23 cellular contexts compared by ENCODE assay signal in the genomic region with DNA sequence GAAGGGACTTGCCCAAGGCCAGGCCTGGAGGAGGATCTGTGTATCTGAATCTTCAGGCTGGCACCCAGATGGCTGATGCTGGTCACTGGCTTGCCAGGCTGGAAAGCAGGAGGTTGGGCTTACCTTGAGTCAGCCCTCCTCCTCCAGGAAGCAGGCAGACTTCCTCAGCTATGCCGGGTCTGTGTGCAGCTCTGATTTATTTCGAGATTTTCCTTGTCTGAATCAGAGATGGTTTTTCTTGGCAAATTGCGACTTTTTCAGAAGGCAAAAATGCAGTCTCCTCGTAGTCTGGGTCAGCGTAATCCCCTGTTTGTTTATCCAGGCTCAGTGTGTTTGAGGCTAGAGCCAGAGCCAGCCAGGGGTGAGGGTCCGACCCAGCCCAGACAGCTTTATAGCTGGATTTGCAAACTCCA. TPM values are rescaled to one million over a fixed set of nuclear protein-coding genes. Genes with fewer than 3 reads are reported as not detected.
DNase-seq lines count a peak whose midpoint lies in the region; ATAC-seq and TF ChIP-seq lines count a peak whose summit lies in the region.
"Had no signal": no experiment of that assay in that cellular context is flagged by ENCODE, and none has a peak within 500 bp of the region (broad histone marks: within the 10 kb centered on the region; RNA-seq: fewer than 3 reads in every experiment).

No MANE protein-coding gene starts in this region.

- no peaks in the 10 kb centered on the region for H3K36me3 ChIP-seq in left ventricle myocardium inferior
- H3K36me3 ChIP-seq: esophagus muscularis mucosa, heart right ventricle, prostate gland had no signal

- H3K27ac Mint-ChIP-seq in mesothelial cell of epicardium, result peak overlapping the region; percentile 19
- H3K27ac Mint-ChIP-seq: activated CD4-positive, alpha-beta T cell treated with anti-CD3 and anti-CD28 coated beads, Interleukin-2, amount 10 ng/mL, durations not matched to agents 24 days and 14 days; activated T-helper 17 cell treated with anti-CD3 and anti-CD28 coated beads, Interleukin-2, amount 50 U/mL, for 72 hours; CD14-positive monocyte; stimulated activated naive CD8-positive, alpha-beta T cell treated with anti-CD3 and anti-CD28 coated beads, Interleukin-15, amount 100 ng/mL, for 72 hours had no signal

- DNase-seq in right cardiac atrium (no peak), left ventricle myocardium inferior (no peak), choroid plexus epithelial cell (ENCODE audit: low read depth) (peak; percentile 67), mesothelial cell of epicardium (ENCODE audit: low spot score in 2 of 2, unreplicated experiment in 2 of 2) (no peak), HK-2 (ENCODE audit: unreplicated experiment) (no peak), NCI-H1694 treated with DMSO at 0.1 percent for 48 hours (lab: John Stamatoyannopoulos, UW) (no peak), midbrain (lab: John Stamatoyannopoulos, UW) (no peak)
- DNase-seq: activated CD4-positive, alpha-beta T cell treated with anti-CD3 and anti-CD28 coated beads, Interleukin-2, amount 10 ng/mL, durations not matched to agents 24 days and 14 days; central memory CD4-positive, alpha-beta T cell; GF-D8; heart right ventricle; Karpas-422; naive thymus-derived CD8-positive, alpha-beta T cell; NCI-H1105; NCI-H524; small intestine; stimulated activated CD4-positive, alpha-beta T cell treated with anti-CD3 and anti-CD28 coated beads, Interleukin-4, amount 100 ng/mL, for 1 hour; stimulated activated naive CD8-positive, alpha-beta T cell treated with anti-CD3 and anti-CD28 coated beads, Interleukin-15, amount 100 ng/mL, for 72 hours had no signal

- H3K4me3 ChIP-seq in right cardiac atrium (ENCODE audit: low read length), result no peak overlapping the region
- H3K4me3 ChIP-seq in left ventricle myocardium inferior, result no peak overlapping the region
- no peak overlapping the region for H3K4me3 ChIP-seq in choroid plexus epithelial cell (ENCODE audit: low read depth, low read length)
- H3K4me3 ChIP-seq: esophagus muscularis mucosa, heart right ventricle, prostate gland had no signal

- H3K4me3 Mint-ChIP-seq in mesothelial cell of epicardium, result no peak overlapping the region
- H3K4me3 Mint-ChIP-seq: activated CD4-positive, alpha-beta T cell treated with anti-CD3 and anti-CD28 coated beads, Interleukin-2, amount 10 ng/mL, durations not matched to agents 24 days and 14 days; activated T-helper 17 cell treated with anti-CD3 and anti-CD28 coated beads, Interleukin-2, amount 50 U/mL, for 72 hours; CD14-positive monocyte; naive thymus-derived CD8-positive, alpha-beta T cell; stimulated activated naive CD8-positive, alpha-beta T cell treated with anti-CD3 and anti-CD28 coated beads, Interleukin-15, amount 100 ng/mL, for 72 hours had no signal

- H3K9me3 Mint-ChIP-seq in mesothelial cell of epicardium, result no peaks in the 10 kb centered on the region
- H3K9me3 Mint-ChIP-seq: activated CD4-positive, alpha-beta T cell treated with anti-CD3 and anti-CD28 coated beads, Interleukin-2, amount 10 ng/mL, durations not matched to agents 24 days and 14 days; activated T-helper 17 cell treated with anti-CD3 and anti-CD28 coated beads, Interleukin-2, amount 50 U/mL, for 72 hours; naive thymus-derived CD8-positive, alpha-beta T cell; stimulated activated naive CD8-positive, alpha-beta T cell treated with anti-CD3 and anti-CD28 coated beads, Interleukin-15, amount 100 ng/mL, for 72 hours had no signal

- H3K4me1 Mint-ChIP-seq in mesothelial cell of epicardium, result peaks cover 7% of the 10 kb centered on the region
- H3K4me1 Mint-ChIP-seq: activated CD4-positive, alpha-beta T cell treated with anti-CD3 and anti-CD28 coated beads, Interleukin-2, amount 10 ng/mL, durations not matched to agents 24 days and 14 days; activated T-helper 17 cell treated with anti-CD3 and anti-CD28 coated beads, Interleukin-2, amount 50 U/mL, for 72 hours; CD14-positive monocyte; naive thymus-derived CD8-positive, alpha-beta T cell; stimulated activated naive CD8-positive, alpha-beta T cell treated with anti-CD3 and anti-CD28 coated beads, Interleukin-15, amount 100 ng/mL, for 72 hours had no signal

- TF ChIP-seq CTCF in left ventricle myocardium inferior (IDR thresholded peaks at IDR 0.05; ENCODE audit: borderline replicate concordance) (no peak), choroid plexus epithelial cell (conservative IDR thresholded peaks at IDR 0.05; ENCODE audit: low read depth, low read length) (no peak), mesothelial cell of epicardium (IDR thresholded peaks at IDR 0.05; ENCODE audit: unreplicated experiment) (no peak)

- H3K27me3 ChIP-seq in right cardiac atrium (ENCODE audit: control insufficient read depth, insufficient read depth), result no peaks in the 10 kb centered on the region
- peaks cover 65% of the 10 kb centered on the region for H3K27me3 ChIP-seq in left ventricle myocardium inferior (ENCODE audit: low read depth)

- intact Hi-C loops in right cardiac atrium (cut with DNase I) (no loop called here), left ventricle myocardium inferior (cut with micrococcal nuclease) (no loop called here)

- no peak overlapping the region for H3K27ac ChIP-seq in right cardiac atrium (ENCODE audit: low read length)
- H3K27ac ChIP-seq in left ventricle myocardium inferior (replicated peaks), result no peak overlapping the region
- H3K27ac ChIP-seq: esophagus muscularis mucosa, heart right ventricle had no signal

- peaks cover 44% of the 10 kb centered on the region for H3K27me3 Mint-ChIP-seq in mesothelial cell of epicardium (ENCODE audit: low read depth)

- no peaks in the 10 kb centered on the region for H3K36me3 Mint-ChIP-seq in mesothelial cell of epicardium
- H3K36me3 Mint-ChIP-seq: CD14-positive monocyte; naive thymus-derived CD8-positive, alpha-beta T cell had no signal

- ATAC-seq in right cardiac atrium (peak; percentile 51 to 83), GM21447 (IDR thresholded peaks at IDR 0.05; ENCODE audit: unreplicated experiment) (no peak)
- ATAC-seq: activated T-helper 17 cell treated with anti-CD3 and anti-CD28 coated beads, Interleukin-2, amount 50 U/mL, for 72 hours; naive thymus-derived CD8-positive, alpha-beta T cell; stimulated activated naive CD8-positive, alpha-beta T cell treated with anti-CD3 and anti-CD28 coated beads, Interleukin-15, amount 100 ng/mL, for 72 hours had no signal

- no peaks in the 10 kb centered on the region for H3K9me3 ChIP-seq in right cardiac atrium (ENCODE audit: control insufficient read depth, low read length)
- no peaks in the 10 kb centered on the region for H3K9me3 ChIP-seq in left ventricle myocardium inferior (replicated peaks)
- H3K9me3 ChIP-seq: esophagus muscularis mucosa, heart right ventricle, prostate gland had no signal

- WGBS in right cardiac atrium, result 41% methylated on average over 6 of the region's 6 CpGs

- H3K4me1 ChIP-seq in right cardiac atrium (ENCODE audit: control insufficient read depth, insufficient read depth, low read length) (no peaks in the 10 kb centered on the region), left ventricle myocardium inferior (no peaks in the 10 kb centered on the region)
- H3K4me1 ChIP-seq: esophagus muscularis mucosa, heart right ventricle, prostate gland had no signal

RNA-seq across cellular contexts. Expression of gene SMOC1, which starts 48.9 kb away (rescaled TPM):
- 10 to 100 TPM; 18.3 to 37.0 (median 23.7) TPM for total RNA-seq in right cardiac atrium
- polyA plus RNA-seq in right cardiac atrium, result 13.4 TPM
- 4.4 TPM for total RNA-seq in left ventricle myocardium inferior
- total RNA-seq in mesothelial cell of epicardium, result 1.4 to 2.0 TPM (median 1.5 TPM) in 3 replicates
- total RNA-seq: activated CD4-positive, alpha-beta T cell treated with anti-CD3 and anti-CD28 coated beads, Interleukin-2, amount 10 ng/mL, durations not matched to agents 24 days and 14 days; activated T-helper 17 cell treated with anti-CD3 and anti-CD28 coated beads, Interleukin-2, amount 50 U/mL, for 72 hours; naive thymus-derived CD8-positive, alpha-beta T cell had no signal
- polyA plus RNA-seq: CD14-positive monocyte; naive thymus-derived CD8-positive, alpha-beta T cell had no signal
